Comparison of ENCODE assay signal across 22 cellular contexts in the genomic region with DNA sequence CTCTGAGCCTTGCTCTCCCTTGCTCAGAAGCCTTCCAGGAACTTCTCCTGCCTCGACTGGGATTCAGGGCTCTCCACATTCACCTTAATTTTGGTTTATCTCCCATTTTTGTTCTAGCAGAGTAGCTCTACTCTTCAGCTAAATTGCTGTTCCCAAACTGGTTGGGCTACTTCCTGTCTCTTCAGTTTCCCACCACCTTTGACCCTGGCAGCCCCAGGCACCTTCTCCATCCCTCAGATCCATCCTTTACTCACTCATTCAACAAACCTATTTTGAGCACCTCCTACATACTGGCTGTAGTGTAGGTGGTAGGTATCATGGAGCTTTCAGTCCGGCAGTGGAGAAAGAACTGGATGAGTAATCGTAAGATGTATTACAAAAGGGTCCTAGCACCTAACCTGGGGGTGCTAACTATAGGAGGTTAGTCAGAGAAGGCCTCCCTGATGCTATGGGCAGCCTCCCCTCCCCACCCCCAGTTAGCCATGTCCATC. TPM values are rescaled to one million over a fixed set of nuclear protein-coding genes. Genes with fewer than 3 reads are reported as not detected.
"Had no signal": no experiment of that assay in that cellular context is flagged by ENCODE, and none has a peak within 500 bp of the region (broad histone marks: within the 10 kb centered on the region; RNA-seq: fewer than 3 reads in every experiment).

No MANE protein-coding gene starts in this region.

- H3K27ac ChIP-seq: adrenal gland, body of pancreas, cardiac muscle cell, gastroesophageal sphincter, right atrium auricular region, testis, transverse colon had no signal

- H3K36me3 Mint-ChIP-seq: activated CD8-positive, alpha-beta memory T cell treated with anti-CD3 and anti-CD28 coated beads, Interleukin-2, amount 10 ng/mL, durations not matched to agents 7 days and 5 days; activated naive CD4-positive, alpha-beta T cell treated with anti-CD3 and anti-CD28 coated beads, Interleukin-2, amount 50 U/mL, for 72 hours; naive thymus-derived CD8-positive, alpha-beta T cell had no signal

- H3K9me3 Mint-ChIP-seq: activated naive CD4-positive, alpha-beta T cell treated with anti-CD3 and anti-CD28 coated beads, Interleukin-2, amount 50 U/mL, for 72 hours; naive thymus-derived CD8-positive, alpha-beta T cell had no signal

- H3K4me3 Mint-ChIP-seq: activated CD8-positive, alpha-beta memory T cell treated with anti-CD3 and anti-CD28 coated beads, Interleukin-2, amount 10 ng/mL, durations not matched to agents 7 days and 5 days; activated CD8-positive, alpha-beta T cell treated with anti-CD3 and anti-CD28 coated beads, Interleukin-2, amount 10 ng/mL, durations not matched to agents 7 days and 5 days; naive thymus-derived CD8-positive, alpha-beta T cell; T-helper 17 cell had no signal

- DNase-seq: activated CD8-positive, alpha-beta memory T cell treated with anti-CD3 and anti-CD28 coated beads, Interleukin-2, amount 10 ng/mL, durations not matched to agents 7 days and 5 days; activated CD8-positive, alpha-beta T cell treated with anti-CD3 and anti-CD28 coated beads, Interleukin-2, amount 10 ng/mL, durations not matched to agents 7 days and 5 days; activated naive CD4-positive, alpha-beta T cell; activated T-cell treated with anti-CD3 and anti-CD28 coated beads, Interleukin-2, amount 50 U/mL, for 48 hours; aorta; body of pancreas; hippocampal formation; kidney; left colon; mammary epithelial cell; naive thymus-derived CD8-positive, alpha-beta T cell; stimulated activated CD4-positive, alpha-beta T cell treated with anti-CD3 and anti-CD28 coated beads, Interleukin-15, amount 100 ng/mL, for 24 hours; stimulated activated CD4-positive, alpha-beta T cell treated with anti-CD3 and anti-CD28 coated beads, Interleukin-2, amount 100 ng/mL, for 24 hours; stimulated activated naive CD4-positive, alpha-beta T cell; T-helper 17 cell; testis; transverse colon had no signal

- H3K4me1 Mint-ChIP-seq: naive thymus-derived CD8-positive, alpha-beta T cell; T-helper 17 cell had no signal

- H3K27ac Mint-ChIP-seq: activated CD8-positive, alpha-beta memory T cell treated with anti-CD3 and anti-CD28 coated beads, Interleukin-2, amount 10 ng/mL, durations not matched to agents 7 days and 5 days; activated CD8-positive, alpha-beta T cell treated with anti-CD3 and anti-CD28 coated beads, Interleukin-2, amount 10 ng/mL, durations not matched to agents 7 days and 5 days; naive thymus-derived CD8-positive, alpha-beta T cell; T-helper 17 cell had no signal

- H3K4me3 ChIP-seq: adrenal gland, body of pancreas, cardiac muscle cell, gastroesophageal sphincter, right atrium auricular region, testis, transverse colon had no signal

- H3K27me3 ChIP-seq: adrenal gland, body of pancreas, cardiac muscle cell, gastroesophageal sphincter, right atrium auricular region, testis, transverse colon had no signal

- H3K9me3 ChIP-seq: adrenal gland, body of pancreas, gastroesophageal sphincter, right atrium auricular region, testis, transverse colon had no signal

- ATAC-seq: activated CD8-positive, alpha-beta memory T cell treated with anti-CD3 and anti-CD28 coated beads, Interleukin-2, amount 10 ng/mL, durations not matched to agents 7 days and 5 days; activated CD8-positive, alpha-beta T cell treated with anti-CD3 and anti-CD28 coated beads, Interleukin-2, amount 10 ng/mL, durations not matched to agents 7 days and 5 days; activated naive CD4-positive, alpha-beta T cell treated with anti-CD3 and anti-CD28 coated beads, Interleukin-2, amount 50 U/mL, for 72 hours; body of pancreas; gastroesophageal sphincter; left colon; naive thymus-derived CD8-positive, alpha-beta T cell; T-helper 17 cell had no signal

- H3K36me3 ChIP-seq: cardiac muscle cell, transverse colon had no signal

RNA-seq across cellular contexts. Expression of gene MERTK, which starts 26.3 kb away (rescaled TPM):
- polyA plus RNA-seq: naive thymus-derived CD8-positive, alpha-beta T cell had no signal
